2 cellular contexts compared by ENCODE assay signal in genomic region chr4:187618701-187619278, GRCh38.
TF ChIP-seq lines count a peak whose summit lies in the region.

No MANE protein-coding gene starts in this region.

TF ChIP-seq in A549, 52 proteins besides CTCF, POLR2A, EP300 and RAD21 (continued from another document):
- TF ChIP-seq ELK1 (IDR thresholded peaks at IDR 0.05; ENCODE audit: low read depth, low read length), result no peak
- no peak for TF ChIP-seq ZFP36 (IDR thresholded peaks at IDR 0.05; ENCODE audit: borderline replicate concordance, partially characterized antibody)
- no peak for TF ChIP-seq USF2 (IDR thresholded peaks at IDR 0.05)
TF ChIP-seq in A549: peak in this region for 1.

TF ChIP-seq in GM23338, 12 proteins besides CTCF, POLR2A, EP300 and RAD21 (continued from another document):
- TF ChIP-seq CREB1 (CRISPR knock-in tag; IDR thresholded peaks at IDR 0.05; ENCODE audit: low read depth) (no peak), POLR2AphosphoS5 (IDR thresholded peaks at IDR 0.05; ENCODE audit: low read depth) (no peak), EZH2 (IDR thresholded peaks at IDR 0.05; ENCODE audit: low read depth, unreplicated experiment) (no peak), ZNF114 (CRISPR knock-in tag; IDR thresholded peaks at IDR 0.05) (no peak)
